Comparison of ENCODE assay signal across 18 cellular contexts in genomic region chr5:125113328-125113727, GRCh38.
DNase-seq lines count a peak whose midpoint lies in the region; ATAC-seq and TF ChIP-seq lines count a peak whose summit lies in the region.
"Had no signal": no experiment of that assay in that cellular context is flagged by ENCODE, and none has a peak within 500 bp of the region (broad histone marks: within the 10 kb centered on the region; RNA-seq: fewer than 3 reads in every experiment).

No MANE protein-coding gene starts in this region.

- DNase-seq in CD1c-positive myeloid dendritic cell (ENCODE audit: extremely low spot score) (peak; percentile 24), NAMALWA (ENCODE audit: low spot score) (peak; percentile 9), GM19238 (ENCODE audit: insufficient read length, low spot score) (no peak), transverse colon (no peak)
- DNase-seq: 8988T; activated CD4-positive, alpha-beta T cell treated with anti-CD3 and anti-CD28 coated beads for 36 hours; activated T-cell treated with anti-CD3 and anti-CD28 coated beads, Interleukin-2, amount 50 U/mL, for 1 hour; amniotic stem cell; KBM-7; NCI-H2107; ovary; stimulated activated CD4-positive, alpha-beta T cell treated with anti-CD3 and anti-CD28 coated beads, Interleukin-12 subunit alpha, Interleukin-12 subunit beta, amount 100 ng/mL, for 4 hours; SW 1271 had no signal

- peak; percentile 77 for ATAC-seq in GM19463 (IDR thresholded peaks at IDR 0.05; ENCODE audit: unreplicated experiment)
- ATAC-seq in HG03060 (IDR thresholded peaks at IDR 0.05; ENCODE audit: low read depth, unreplicated experiment), result peak; percentile 96
- ATAC-seq in GM19467 (IDR thresholded peaks at IDR 0.05; ENCODE audit: unreplicated experiment), result no peak
- ATAC-seq in GM21526 (IDR thresholded peaks at IDR 0.05; ENCODE audit: low FRiP score, unreplicated experiment), result no peak
- ATAC-seq: activated CD4-positive, alpha-beta T cell treated with anti-CD3 and anti-CD28 coated beads for 36 hours had no signal

- WGBS in transverse colon (ENCODE audit: low coverage in 1 of 2), 2 donors, result 17 to 55% methylated on average over 2 of the region's 2 CpGs

- H3K36me3 ChIP-seq in transverse colon, result no peaks in the 10 kb centered on the region
- H3K36me3 ChIP-seq: ovary, thoracic aorta had no signal

- no peak overlapping the region for H3K4me3 ChIP-seq in transverse colon
- H3K4me3 ChIP-seq: ovary, thoracic aorta had no signal

- intact Hi-C loops in transverse colon (cut with DNase I; ENCODE audit: low total_unique reads), result no loop called here

- TF ChIP-seq CTCF in transverse colon (IDR thresholded peaks at IDR 0.05), result no peak

- in situ Hi-C loops in transverse colon (cut with MboI; ENCODE audit: low pct_ligation_motif_present in 1 of 4, low pct_unique_long_range_greater_than_20kb in 1 of 4, low sequenced_read_pairs in 3 of 4), result no loop called here

- H3K4me1 ChIP-seq in transverse colon, result no peaks in the 10 kb centered on the region

- no peak for TF ChIP-seq POLR2A in transverse colon (IDR thresholded peaks at IDR 0.05)

- H3K27me3 ChIP-seq in transverse colon, result no peaks in the 10 kb centered on the region
- H3K27me3 ChIP-seq: ovary had no signal

- H3K9me3 ChIP-seq in transverse colon, result no peaks in the 10 kb centered on the region
- H3K9me3 ChIP-seq: ovary, thoracic aorta had no signal

- H3K27ac ChIP-seq in transverse colon, result no peak overlapping the region
- H3K27ac ChIP-seq: ovary, thoracic aorta had no signal

- no peak for TF ChIP-seq EP300 in transverse colon (IDR thresholded peaks at IDR 0.05; ENCODE audit: low read depth)

Comparison
In these comparisons a context has a peak if more than half of its experiments do, and no peak if none do; other contexts are left out.
1. DNase-seq: peak in CD1c-positive myeloid dendritic cell (single experiment) and NAMALWA (single experiment); none in GM19238 (single experiment) and transverse colon (single experiment).
2. ATAC-seq: peak in GM19463 (single experiment) and HG03060 (single experiment); none in GM19467 (single experiment) and GM21526 (single experiment).